Comparison of ENCODE assay signal across 2 cellular contexts in the genomic region with DNA sequence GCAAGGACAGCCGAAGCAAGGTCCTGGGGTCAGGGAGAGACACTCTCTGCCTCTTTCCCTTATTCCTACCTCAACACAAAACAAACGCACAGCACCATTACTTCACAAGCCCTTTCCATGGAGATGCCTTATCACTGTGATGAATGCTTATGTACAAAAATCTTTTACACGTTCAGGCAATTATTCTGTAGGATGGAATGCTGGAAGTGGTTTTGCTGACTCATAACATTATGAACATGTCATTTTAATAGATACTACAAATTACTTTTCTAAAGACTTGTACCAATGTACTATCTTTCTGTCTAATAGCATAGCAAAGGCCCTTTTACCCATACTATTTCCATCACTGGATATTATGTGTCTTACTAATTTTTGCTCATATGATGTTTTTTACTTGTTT.
TF ChIP-seq lines count a peak whose summit lies in the region.

No MANE protein-coding gene starts in this region.

TF ChIP-seq in HepG2, 621 proteins besides CTCF, POLR2A, EP300 and RAD21:
- TF ChIP-seq YEATS4 (CRISPR knock-in tag; IDR thresholded peaks at IDR 0.05; ENCODE audit: borderline replicate concordance) (no peak), STAG1 (CRISPR knock-in tag; IDR thresholded peaks at IDR 0.05) (no peak), MAFF (IDR thresholded peaks at IDR 0.05; ENCODE audit: low read depth, low read length) (peak; percentile 84), MAFK (conservative IDR thresholded peaks at IDR 0.05 in 1 of 2, IDR thresholded peaks at IDR 0.05 in 1 of 2; ENCODE audit: low read length in 2 of 2) (peak; percentile 81 to 90), ZBTB34 (CRISPR knock-in tag; IDR thresholded peaks at IDR 0.05) (no peak), KLF16 (CRISPR knock-in tag; IDR thresholded peaks at IDR 0.05) (no peak), ZKSCAN8 (CRISPR knock-in tag; IDR thresholded peaks at IDR 0.05; ENCODE audit: borderline replicate concordance) (no peak)
- TF ChIP-seq, protein P1, sequence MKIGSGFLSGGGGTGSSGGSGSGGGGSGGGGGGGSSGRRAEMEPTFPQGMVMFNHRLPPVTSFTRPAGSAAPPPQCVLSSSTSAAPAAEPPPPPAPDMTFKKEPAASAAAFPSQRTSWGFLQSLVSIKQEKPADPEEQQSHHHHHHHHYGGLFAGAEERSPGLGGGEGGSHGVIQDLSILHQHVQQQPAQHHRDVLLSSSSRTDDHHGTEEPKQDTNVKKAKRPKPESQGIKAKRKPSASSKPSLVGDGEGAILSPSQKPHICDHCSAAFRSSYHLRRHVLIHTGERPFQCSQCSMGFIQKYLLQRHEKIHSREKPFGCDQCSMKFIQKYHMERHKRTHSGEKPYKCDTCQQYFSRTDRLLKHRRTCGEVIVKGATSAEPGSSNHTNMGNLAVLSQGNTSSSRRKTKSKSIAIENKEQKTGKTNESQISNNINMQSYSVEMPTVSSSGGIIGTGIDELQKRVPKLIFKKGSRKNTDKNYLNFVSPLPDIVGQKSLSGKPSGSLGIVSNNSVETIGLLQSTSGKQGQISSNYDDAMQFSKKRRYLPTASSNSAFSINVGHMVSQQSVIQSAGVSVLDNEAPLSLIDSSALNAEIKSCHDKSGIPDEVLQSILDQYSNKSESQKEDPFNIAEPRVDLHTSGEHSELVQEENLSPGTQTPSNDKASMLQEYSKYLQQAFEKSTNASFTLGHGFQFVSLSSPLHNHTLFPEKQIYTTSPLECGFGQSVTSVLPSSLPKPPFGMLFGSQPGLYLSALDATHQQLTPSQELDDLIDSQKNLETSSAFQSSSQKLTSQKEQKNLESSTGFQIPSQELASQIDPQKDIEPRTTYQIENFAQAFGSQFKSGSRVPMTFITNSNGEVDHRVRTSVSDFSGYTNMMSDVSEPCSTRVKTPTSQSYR (CRISPR knock-in tag; IDR thresholded peaks at IDR 0.05; ENCODE audit: borderline replicate concordance): no peak
- TF ChIP-seq, protein P2, sequence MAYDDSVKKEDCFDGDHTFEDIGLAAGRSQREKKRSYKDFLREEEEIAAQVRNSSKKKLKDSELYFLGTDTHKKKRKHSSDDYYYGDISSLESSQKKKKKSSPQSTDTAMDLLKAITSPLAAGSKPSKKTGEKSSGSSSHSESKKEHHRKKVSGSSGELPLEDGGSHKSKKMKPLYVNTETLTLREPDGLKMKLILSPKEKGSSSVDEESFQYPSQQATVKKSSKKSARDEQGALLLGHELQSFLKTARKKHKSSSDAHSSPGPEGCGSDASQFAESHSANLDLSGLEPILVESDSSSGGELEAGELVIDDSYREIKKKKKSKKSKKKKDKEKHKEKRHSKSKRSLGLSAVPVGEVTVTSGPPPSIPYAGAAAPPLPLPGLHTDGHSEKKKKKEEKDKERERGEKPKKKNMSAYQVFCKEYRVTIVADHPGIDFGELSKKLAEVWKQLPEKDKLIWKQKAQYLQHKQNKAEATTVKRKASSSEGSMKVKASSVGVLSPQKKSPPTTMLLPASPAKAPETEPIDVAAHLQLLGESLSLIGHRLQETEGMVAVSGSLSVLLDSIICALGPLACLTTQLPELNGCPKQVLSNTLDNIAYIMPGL (CRISPR knock-in tag; IDR thresholded peaks at IDR 0.05; ENCODE audit: borderline replicate concordance in 1 of 2, low read depth in 1 of 2): no peak

TF ChIP-seq in SK-N-SH, 30 proteins besides CTCF, POLR2A, EP300 and RAD21:
- TF ChIP-seq MAX (IDR thresholded peaks at IDR 0.05; ENCODE audit: low read depth): no peak
- no peak for TF ChIP-seq CHD2 (IDR thresholded peaks at IDR 0.05; ENCODE audit: low read length, partially characterized antibody)
- no peak for TF ChIP-seq RXRA (IDR thresholded peaks at IDR 0.05; ENCODE audit: borderline replicate concordance, low read depth)
- TF ChIP-seq, protein P3, sequence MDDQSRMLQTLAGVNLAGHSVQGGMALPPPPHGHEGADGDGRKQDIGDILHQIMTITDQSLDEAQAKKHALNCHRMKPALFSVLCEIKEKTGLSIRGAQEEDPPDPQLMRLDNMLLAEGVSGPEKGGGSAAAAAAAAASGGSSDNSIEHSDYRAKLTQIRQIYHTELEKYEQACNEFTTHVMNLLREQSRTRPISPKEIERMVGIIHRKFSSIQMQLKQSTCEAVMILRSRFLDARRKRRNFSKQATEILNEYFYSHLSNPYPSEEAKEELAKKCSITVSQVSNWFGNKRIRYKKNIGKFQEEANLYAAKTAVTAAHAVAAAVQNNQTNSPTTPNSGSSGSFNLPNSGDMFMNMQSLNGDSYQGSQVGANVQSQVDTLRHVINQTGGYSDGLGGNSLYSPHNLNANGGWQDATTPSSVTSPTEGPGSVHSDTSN (IDR thresholded peaks at IDR 0.05): peak; percentile 12; the same call in 1 of the 2 replicates
TF ChIP-seq in SK-N-SH: peak in this region for 1.
